In genomic region chr2:11732587-11732986, GRCh38 we compare ENCODE assay signal across 4 cellular contexts.
"Had no signal": no experiment of that assay in that cellular context is flagged by ENCODE, and none has a peak within 500 bp of the region (broad histone marks: within the 10 kb centered on the region; RNA-seq: fewer than 3 reads in every experiment).

No MANE protein-coding gene starts in this region.

- H3K27ac Mint-ChIP-seq: GM23338, H9 had no signal

- H3K4me3 ChIP-seq: GM23338 had no signal

- H2AFZ ChIP-seq: GM23338 had no signal

- DNase-seq: H9, HCEC 1CT, IMR-90 had no signal

- H3K4me3 Mint-ChIP-seq: GM23338, H9 had no signal

- H3K9me3 Mint-ChIP-seq: GM23338, H9 had no signal

- H3K4me2 ChIP-seq: GM23338 had no signal

- ATAC-seq: GM23338 had no signal
